In genomic region chr2:28470759-28471158, GRCh38 we compare ENCODE assay signal across 17 cellular contexts. TPM values are rescaled to one million over a fixed set of nuclear protein-coding genes. Genes with fewer than 3 reads are reported as not detected.
DNase-seq lines count a peak whose midpoint lies in the region; ATAC-seq, FAIRE-seq and TF ChIP-seq lines count a peak whose summit lies in the region.
"Had no signal": no experiment of that assay in that cellular context is flagged by ENCODE, and none has a peak within 500 bp of the region (broad histone marks: within the 10 kb centered on the region; RNA-seq: fewer than 3 reads in every experiment).

No MANE protein-coding gene starts in this region.

- H3K4me3 ChIP-seq in mammary epithelial cell (replicated peaks in 1 of 3; ENCODE audit: insufficient read depth in 1 of 3, low read depth in 2 of 3, low read length in 3 of 3) (no peak overlapping the region), small intestine (ENCODE audit: low read depth in 1 of 2, low read length in 2 of 2) (no peak overlapping the region)
- H3K4me3 ChIP-seq: A549, ascending aorta, MG63, psoas muscle, tibial artery had no signal

- H3K9me3 Mint-ChIP-seq in activated CD4-positive, alpha-beta memory T cell treated with anti-CD3 and anti-CD28 coated beads for 36 hours, result no peaks in the 10 kb centered on the region
- H3K9me3 Mint-ChIP-seq in activated CD4-positive, alpha-beta memory T cell treated with anti-CD3 and anti-CD28 coated beads, Interleukin-2, amount 10 ng/mL, durations not matched to agents 7 days and 5 days, result peaks cover 3% of the 10 kb centered on the region

- BruUV-seq in mammary epithelial cell (replicated peaks; lab: Mats Ljungman, UMichigan), result no TSS peak

- H3K79me2 ChIP-seq in mammary epithelial cell (ENCODE audit: insufficient read depth, low read length), result no peaks in the 10 kb centered on the region

- peak overlapping the region; percentile 25 for H2AFZ ChIP-seq in mammary epithelial cell (ENCODE audit: low read depth, low read length)

- dilution Hi-C loops in mammary epithelial cell (cut with HindIII; ENCODE audit: low sequenced_read_pairs), result no loop called here

- no peaks in the 10 kb centered on the region for H3K36me3 Mint-ChIP-seq in activated CD4-positive, alpha-beta memory T cell treated with anti-CD3 and anti-CD28 coated beads for 36 hours
- no peaks in the 10 kb centered on the region for H3K36me3 Mint-ChIP-seq in activated CD4-positive, alpha-beta memory T cell treated with anti-CD3 and anti-CD28 coated beads, Interleukin-2, amount 10 ng/mL, durations not matched to agents 7 days and 5 days (ENCODE audit: low read depth)

- no peaks in the 10 kb centered on the region for H3K27me3 ChIP-seq in mammary epithelial cell (ENCODE audit: insufficient read depth, low read length)
- H3K27me3 ChIP-seq in small intestine (ENCODE audit: control insufficient read depth in 2 of 2, insufficient read depth in 2 of 2, low read length in 2 of 2), result no peaks in the 10 kb centered on the region
- H3K27me3 ChIP-seq: ascending aorta, MG63, tibial artery had no signal

- in situ Hi-C loops in mammary epithelial cell (cut with MboI; ENCODE audit: low sequenced_read_pairs in 2 of 2), result no loop called here

- DNase-seq in activated CD4-positive, alpha-beta memory T cell treated with anti-CD3 and anti-CD28 coated beads for 36 hours, result peak; percentile 8
- no peak for DNase-seq in activated CD4-positive, alpha-beta memory T cell treated with anti-CD3 and anti-CD28 coated beads, Interleukin-2, amount 10 ng/mL, durations not matched to agents 7 days and 5 days
- DNase-seq in NCI-H146 (lab: John Stamatoyannopoulos, UW) (peak; percentile 27), mammary epithelial cell (peak; percentile 91), small intestine (peak; percentile 98), NCI-H82 (lab: John Stamatoyannopoulos, UW) (no peak), GM19239 (ENCODE audit: insufficient read length, low spot score) (no peak)
- DNase-seq: C1 segment of cervical spinal cord, MG63, NCI-H187 treated with DMSO at 0.1 percent for 48 hours, nephron progenitor cell, psoas muscle, tibial artery had no signal

- H3K9ac ChIP-seq in mammary epithelial cell (ENCODE audit: insufficient read depth, low read length), result no peak overlapping the region

- H3K27ac ChIP-seq in mammary epithelial cell (ENCODE audit: insufficient read depth, low read depth, low read length) (no peak overlapping the region), small intestine (ENCODE audit: low read depth in 1 of 2, low read length in 1 of 2) (peak overlapping the region; percentile 80 to 85)
- H3K27ac ChIP-seq: A549, ascending aorta, psoas muscle, tibial artery had no signal

- no peak for TF ChIP-seq CTCF in mammary epithelial cell (conservative IDR thresholded peaks at IDR 0.05 in 1 of 2, IDR thresholded peaks at IDR 0.05 in 1 of 2; ENCODE audit: extremely low read depth in 1 of 2, insufficient read depth in 1 of 2, low read depth in 1 of 2, low read length in 2 of 2)

- peaks cover 24% of the 10 kb centered on the region for H3K4me1 ChIP-seq in mammary epithelial cell (ENCODE audit: insufficient read depth, low read length)
- peaks cover 3 to 4% of the 10 kb centered on the region in 2 donors for H3K4me1 ChIP-seq in small intestine (ENCODE audit: control insufficient read depth in 2 of 2, insufficient read depth in 1 of 2, low read depth in 1 of 2, low read length in 1 of 2)
- H3K4me1 ChIP-seq: ascending aorta, psoas muscle had no signal

- H3K9me3 ChIP-seq in mammary epithelial cell (replicated peaks; ENCODE audit: insufficient read depth, low read length), result no peaks in the 10 kb centered on the region
- no peaks in the 10 kb centered on the region for H3K9me3 ChIP-seq in small intestine (ENCODE audit: control insufficient read depth, low read depth)
- H3K9me3 ChIP-seq: A549, ascending aorta, MG63, psoas muscle, tibial artery had no signal

- ATAC-seq in HG03196 (IDR thresholded peaks at IDR 0.05; ENCODE audit: unreplicated experiment), result no peak
- ATAC-seq: psoas muscle had no signal

- H3K4me1 Mint-ChIP-seq in activated CD4-positive, alpha-beta memory T cell treated with anti-CD3 and anti-CD28 coated beads for 36 hours (ENCODE audit: low read depth), result peaks cover 30% of the 10 kb centered on the region
- peaks cover 31% of the 10 kb centered on the region for H3K4me1 Mint-ChIP-seq in activated CD4-positive, alpha-beta memory T cell treated with anti-CD3 and anti-CD28 coated beads, Interleukin-2, amount 10 ng/mL, durations not matched to agents 7 days and 5 days

- FAIRE-seq in small intestine (lab: Jason Lieb, UNC) (no peak), GM19239 (lab: Jason Lieb, UNC) (no peak)
- FAIRE-seq: A549, endometrium had no signal

- no peaks in the 10 kb centered on the region for H4K20me1 ChIP-seq in mammary epithelial cell (ENCODE audit: insufficient read depth, low read length)

- POLR2A ChIA-PET in activated CD4-positive, alpha-beta memory T cell treated with anti-CD3 and anti-CD28 coated beads for 36 hours (lab: Charles Lee), result no interaction called here
- POLR2A ChIA-PET in activated CD4-positive, alpha-beta memory T cell treated with anti-CD3 and anti-CD28 coated beads, Interleukin-2, amount 10 ng/mL, durations not matched to agents 7 days and 5 days (lab: Charles Lee), result no interaction called here

- WGBS in mammary epithelial cell (ENCODE audit: low coverage, missing lambda C conversion rate), result 63% methylated on average over 4 of the region's 4 CpGs
- WGBS in small intestine, 3 donors, result 10 to 64% (median 42%) methylated on average over 4 of the region's 4 CpGs

- CTCF ChIA-PET in activated CD4-positive, alpha-beta memory T cell treated with anti-CD3 and anti-CD28 coated beads for 36 hours (lab: Charles Lee), result no interaction called here
- CTCF ChIA-PET in activated CD4-positive, alpha-beta memory T cell treated with anti-CD3 and anti-CD28 coated beads, Interleukin-2, amount 10 ng/mL, durations not matched to agents 7 days and 5 days (lab: Charles Lee), result no interaction called here
- CTCF ChIA-PET in mammary epithelial cell (lab: Charles Lee; ENCODE audit: low non-redundant PET), result no interaction called here

- no peak overlapping the region for H3K27ac Mint-ChIP-seq in activated CD4-positive, alpha-beta memory T cell treated with anti-CD3 and anti-CD28 coated beads for 36 hours
- no peak overlapping the region for H3K27ac Mint-ChIP-seq in activated CD4-positive, alpha-beta memory T cell treated with anti-CD3 and anti-CD28 coated beads, Interleukin-2, amount 10 ng/mL, durations not matched to agents 7 days and 5 days
- H3K27ac Mint-ChIP-seq: nephron progenitor cell had no signal

- H3K4me2 ChIP-seq in mammary epithelial cell (ENCODE audit: insufficient read depth, low read depth, low read length), result no peak overlapping the region
- H3K4me2 ChIP-seq: A549 had no signal

- H3K36me3 ChIP-seq in mammary epithelial cell (ENCODE audit: insufficient read depth, low read length) (no peaks in the 10 kb centered on the region), small intestine (ENCODE audit: control insufficient read depth in 2 of 2, insufficient read depth in 2 of 2, low read length in 2 of 2) (no peaks in the 10 kb centered on the region)
- H3K36me3 ChIP-seq: ascending aorta, MG63, tibial artery had no signal

- H3K27me3 Mint-ChIP-seq in activated CD4-positive, alpha-beta memory T cell treated with anti-CD3 and anti-CD28 coated beads for 36 hours, result peaks cover 2% of the 10 kb centered on the region
- H3K27me3 Mint-ChIP-seq in activated CD4-positive, alpha-beta memory T cell treated with anti-CD3 and anti-CD28 coated beads, Interleukin-2, amount 10 ng/mL, durations not matched to agents 7 days and 5 days, result peaks cover 7% of the 10 kb centered on the region

- no peak overlapping the region for H3K4me3 Mint-ChIP-seq in activated CD4-positive, alpha-beta memory T cell treated with anti-CD3 and anti-CD28 coated beads for 36 hours
- H3K4me3 Mint-ChIP-seq in activated CD4-positive, alpha-beta memory T cell treated with anti-CD3 and anti-CD28 coated beads, Interleukin-2, amount 10 ng/mL, durations not matched to agents 7 days and 5 days, result no peak overlapping the region
- H3K4me3 Mint-ChIP-seq: nephron progenitor cell had no signal

- intact Hi-C loops in activated CD4-positive, alpha-beta memory T cell treated with anti-CD3 and anti-CD28 coated beads for 36 hours (cut with micrococcal nuclease), result no loop called here
- intact Hi-C loops in mammary epithelial cell (cut with micrococcal nuclease), result no loop called here

RNA-seq across cellular contexts. Expression of gene PLB1, which starts 25.1 kb away (rescaled TPM):
- total RNA-seq in activated CD4-positive, alpha-beta memory T cell treated with anti-CD3 and anti-CD28 coated beads for 36 hours, result under 1 TPM; 0.64 to 0.85 TPM
- 1 to 10 TPM; 1.1 to 1.2 TPM for total RNA-seq in activated CD4-positive, alpha-beta memory T cell treated with anti-CD3 and anti-CD28 coated beads, Interleukin-2, amount 10 ng/mL, durations not matched to agents 7 days and 5 days
- 1 to 10 TPM; 4.2 to 5.2 TPM for total RNA-seq in mammary epithelial cell
- polyA plus RNA-seq in mammary epithelial cell, result 2.0 TPM
- polyA minus RNA-seq in mammary epithelial cell, result 0.93 TPM
- 1 to 10 TPM in 1 of 3 donors, under 1 TPM in 2; 0.45 to 1.3 (median 0.81) TPM for polyA plus RNA-seq in small intestine

Comparison
In these comparisons a context has a peak if more than half of its experiments do, and no peak if none do; other contexts are left out.
1. DNase-seq: peak in activated CD4-positive, alpha-beta memory T cell treated with anti-CD3 and anti-CD28 coated beads for 36 hours (single experiment), NCI-H146 (single experiment), mammary epithelial cell (single experiment) and small intestine (single experiment); none in activated CD4-positive, alpha-beta memory T cell treated with anti-CD3 and anti-CD28 coated beads, Interleukin-2, amount 10 ng/mL, durations not matched to agents 7 days and 5 days (single experiment), NCI-H82 (single experiment) and GM19239 (single experiment).